Comparison of ENCODE assay signal across 8 cellular contexts in the genomic region with DNA sequence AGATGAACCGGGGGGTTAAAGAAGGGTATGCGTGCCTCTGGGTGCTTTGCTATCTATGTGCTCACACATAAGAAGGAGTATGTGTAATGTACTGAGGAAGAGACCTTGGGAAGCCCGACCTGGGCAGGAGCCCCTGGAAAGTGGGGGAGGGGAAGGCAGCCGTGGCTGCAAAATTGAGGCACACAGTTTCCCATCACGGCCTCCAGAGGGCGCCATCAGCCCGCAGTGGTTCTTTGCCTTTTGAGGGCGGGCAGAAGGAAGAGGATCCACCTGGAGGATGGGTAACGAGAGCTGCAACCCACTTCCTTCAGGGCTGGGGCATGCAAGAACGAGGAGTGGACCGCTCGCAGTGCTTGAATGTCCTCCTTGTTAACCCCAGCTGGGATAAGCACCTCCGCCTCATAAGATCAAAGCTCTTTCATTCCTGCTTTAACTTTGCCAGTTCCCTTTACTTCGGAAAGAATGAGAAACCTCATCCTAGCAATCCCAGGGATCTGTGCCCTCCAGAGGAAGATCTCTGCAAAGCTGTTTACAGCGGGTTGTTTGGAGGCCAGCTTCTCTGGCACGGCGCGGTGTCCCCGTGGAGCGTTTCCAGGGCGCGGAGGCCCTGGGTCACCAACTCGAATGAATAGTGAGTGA.
DNase-seq lines count a peak whose midpoint lies in the region; ATAC-seq and FAIRE-seq lines count a peak whose summit lies in the region.

No MANE protein-coding gene starts in this region.

- H3K27me3 Mint-ChIP-seq in activated CD4-positive, alpha-beta memory T cell treated with anti-CD3 and anti-CD28 coated beads, Interleukin-2, amount 10 ng/mL, durations not matched to agents 7 days and 5 days: peaks cover 15% of the 10 kb centered on the region

- H3K36me3 Mint-ChIP-seq in activated CD4-positive, alpha-beta memory T cell treated with anti-CD3 and anti-CD28 coated beads, Interleukin-2, amount 10 ng/mL, durations not matched to agents 7 days and 5 days (ENCODE audit: low read depth): no peaks in the 10 kb centered on the region

- H3K27ac ChIP-seq in ectodermal cell (ENCODE audit: insufficient read depth, low read depth, low read length, poor library complexity, severe bottlenecking): no peak overlapping the region

- CTCF ChIA-PET in activated CD4-positive, alpha-beta memory T cell treated with anti-CD3 and anti-CD28 coated beads, Interleukin-2, amount 10 ng/mL, durations not matched to agents 7 days and 5 days (lab: Charles Lee): interaction anchor here (0.6 to 3.8 kb wide), 45 partner anchors 10 to 625 kb away, joined by 3 to 65 read pairs (median 4); partner anchors contain the start of genes BTAF1 and PPP1R3C

- WGBS in ectodermal cell, 2 experiments: 8 to 9% methylated on average over 23 of the region's 23 CpGs

- ATAC-seq in HG03457 (IDR thresholded peaks at IDR 0.05; ENCODE audit: unreplicated experiment): peak; percentile 87

- peak overlapping the region; percentile 9 for H3K27ac Mint-ChIP-seq in activated CD4-positive, alpha-beta memory T cell treated with anti-CD3 and anti-CD28 coated beads, Interleukin-2, amount 10 ng/mL, durations not matched to agents 7 days and 5 days

- peak overlapping the region; percentile 17 for H3K4me3 ChIP-seq in ectodermal cell (ENCODE audit: insufficient read depth, low read depth, low read length)

- H3K36me3 ChIP-seq in ectodermal cell (ENCODE audit: control insufficient read depth, insufficient read depth, low read length): no peaks in the 10 kb centered on the region

- POLR2A ChIA-PET in activated CD4-positive, alpha-beta memory T cell treated with anti-CD3 and anti-CD28 coated beads, Interleukin-2, amount 10 ng/mL, durations not matched to agents 7 days and 5 days (lab: Charles Lee): interaction anchor here (0.6 to 1.7 kb wide), 6 partner anchors 9 to 610 kb away, joined by 3 to 5 read pairs (median 3); partner anchors contain the start of gene TNKS2

- peak; percentile 82 for DNase-seq in Ammon's horn (ENCODE audit: low spot score)
- DNase-seq in GM19239 (ENCODE audit: insufficient read length, low spot score): peak; percentile 63
- peak; percentile 66 to 82 for DNase-seq in NCI-H526 (lab: John Stamatoyannopoulos, UW)
- DNase-seq in activated CD4-positive, alpha-beta memory T cell treated with anti-CD3 and anti-CD28 coated beads, Interleukin-2, amount 10 ng/mL, durations not matched to agents 7 days and 5 days: peak; percentile 85
- DNase-seq in lung microvascular endothelial cell (ENCODE audit: low read depth in 2 of 2): peak; percentile 80 to 82
- peak; percentile 56 to 62 (median 60) for DNase-seq in stimulated activated CD4-positive, alpha-beta T cell treated with anti-CD3 and anti-CD28 coated beads, TNF-alpha, amount 100 ng/mL, for 4 hours (ENCODE audit: low read depth in 3 of 3)

- H3K4me3 Mint-ChIP-seq in activated CD4-positive, alpha-beta memory T cell treated with anti-CD3 and anti-CD28 coated beads, Interleukin-2, amount 10 ng/mL, durations not matched to agents 7 days and 5 days: peak overlapping the region; percentile 40

- H3K4me1 ChIP-seq in ectodermal cell (ENCODE audit: control insufficient read depth, insufficient read depth, low read length): peaks cover 6% of the 10 kb centered on the region

- H3K9me3 ChIP-seq in ectodermal cell (ENCODE audit: control insufficient read depth, low read length): no peaks in the 10 kb centered on the region

- no peaks in the 10 kb centered on the region for H3K9me3 Mint-ChIP-seq in activated CD4-positive, alpha-beta memory T cell treated with anti-CD3 and anti-CD28 coated beads, Interleukin-2, amount 10 ng/mL, durations not matched to agents 7 days and 5 days

- peaks cover 10% of the 10 kb centered on the region for H3K4me1 Mint-ChIP-seq in activated CD4-positive, alpha-beta memory T cell treated with anti-CD3 and anti-CD28 coated beads, Interleukin-2, amount 10 ng/mL, durations not matched to agents 7 days and 5 days

- no peaks in the 10 kb centered on the region for H3K27me3 ChIP-seq in ectodermal cell (ENCODE audit: control insufficient read depth, insufficient read depth, low read length, poor library complexity, severe bottlenecking)

- FAIRE-seq in GM19239 (lab: Jason Lieb, UNC): peak; percentile 93
